ENCODE assay signal across 15 cellular contexts in genomic region chr7:149202831-149203231, GRCh38. TPM values are rescaled to one million over a fixed set of nuclear protein-coding genes. Genes with fewer than 3 reads are reported as not detected.
DNase-seq lines count a peak whose midpoint lies in the region; ATAC-seq and TF ChIP-seq lines count a peak whose summit lies in the region.
"Had no signal": no experiment of that assay in that cellular context is flagged by ENCODE, and none has a peak within 500 bp of the region (broad histone marks: within the 10 kb centered on the region; RNA-seq: fewer than 3 reads in every experiment).

No MANE protein-coding gene starts in this region.

- no peaks in the 10 kb centered on the region for H3K27me3 ChIP-seq in lower lobe of right lung (ENCODE audit: low read depth)
- H3K27me3 ChIP-seq in effector memory CD4-positive, alpha-beta T cell (replicated peaks; ENCODE audit: control insufficient read depth, insufficient read depth, low read length, poor library complexity, severe bottlenecking), result no peaks in the 10 kb centered on the region
- H3K27me3 ChIP-seq: BLaER1, cardiac muscle cell, ovary had no signal

- DNase-seq in stimulated activated CD4-positive, alpha-beta T cell treated with anti-CD3 and anti-CD28 coated beads, Interleukin-4, amount 100 ng/mL, for 24 hours, result peak; percentile 8
- DNase-seq in stimulated activated CD4-positive, alpha-beta T cell treated with anti-CD3 and anti-CD28 coated beads, Interleukin-2, amount 100 ng/mL, for 24 hours, result no peak
- peak; percentile 45 for DNase-seq in activated T-helper 1 cell treated with anti-CD3 and anti-CD28 coated beads, Interleukin-12 subunit alpha, Interleukin-12 subunit beta, Interleukin-2, Interleukin-4 antibody, amounts not matched to agents 30 ng/mL and 10 ng/mL and 1 ng/mL, durations not matched to agents 14 hours and 24 hours and 36 hours (ENCODE audit: low spot score)
- no peak for DNase-seq in lower lobe of right lung
- no peak for DNase-seq in activated gamma-delta T cell (lab: John Stamatoyannopoulos, UW)
- DNase-seq in effector memory CD4-positive, alpha-beta T cell, result no peak
- DNase-seq: DND-41, GOT3, NCI-H2029 treated with DMSO at 0.1 percent for 48 hours, ovary, SHP77 treated with DMSO at 0.1 percent for 48 hours had no signal

- ATAC-seq in lower lobe of right lung (peak; percentile 88 to 94), HG02763 (IDR thresholded peaks at IDR 0.05; ENCODE audit: unreplicated experiment) (no peak), GM18858 (IDR thresholded peaks at IDR 0.05; ENCODE audit: unreplicated experiment) (no peak)

- no peaks in the 10 kb centered on the region for H3K9me3 ChIP-seq in lower lobe of right lung
- no peaks in the 10 kb centered on the region for H3K9me3 ChIP-seq in effector memory CD4-positive, alpha-beta T cell (ENCODE audit: control insufficient read depth, low read length)
- H3K9me3 ChIP-seq: BLaER1, ovary had no signal

- intact Hi-C loops in activated T-helper 1 cell treated with anti-CD3 and anti-CD28 coated beads, Interleukin-12 subunit alpha, Interleukin-12 subunit beta, Interleukin-2, Interleukin-4 antibody, amounts not matched to agents 30 ng/mL and 10 ng/mL and 1 ng/mL, durations not matched to agents 14 hours and 24 hours and 36 hours (cut with micrococcal nuclease), result no loop called here
- intact Hi-C loops in lower lobe of right lung (cut with DNase I), result no loop called here

- peaks cover 91% of the 10 kb centered on the region for H3K36me3 ChIP-seq in lower lobe of right lung
- peaks cover 58% of the 10 kb centered on the region for H3K36me3 ChIP-seq in effector memory CD4-positive, alpha-beta T cell (ENCODE audit: control insufficient read depth, insufficient read depth, low read length)
- H3K36me3 ChIP-seq: ovary had no signal

- no peaks in the 10 kb centered on the region for H3K9me3 Mint-ChIP-seq in activated T-helper 1 cell treated with anti-CD3 and anti-CD28 coated beads, Interleukin-12 subunit alpha, Interleukin-12 subunit beta, Interleukin-2, Interleukin-4 antibody, amounts not matched to agents 30 ng/mL and 10 ng/mL and 1 ng/mL, durations not matched to agents 14 hours and 24 hours and 36 hours

- no peaks in the 10 kb centered on the region for H3K27me3 Mint-ChIP-seq in activated T-helper 1 cell treated with anti-CD3 and anti-CD28 coated beads, Interleukin-12 subunit alpha, Interleukin-12 subunit beta, Interleukin-2, Interleukin-4 antibody, amounts not matched to agents 30 ng/mL and 10 ng/mL and 1 ng/mL, durations not matched to agents 14 hours and 24 hours and 36 hours (ENCODE audit: insufficient read depth)

- peak overlapping the region; percentile 69 for H3K4me3 Mint-ChIP-seq in activated T-helper 1 cell treated with anti-CD3 and anti-CD28 coated beads, Interleukin-12 subunit alpha, Interleukin-12 subunit beta, Interleukin-2, Interleukin-4 antibody, amounts not matched to agents 30 ng/mL and 10 ng/mL and 1 ng/mL, durations not matched to agents 14 hours and 24 hours and 36 hours

- peaks cover 56% of the 10 kb centered on the region for H3K4me1 Mint-ChIP-seq in activated T-helper 1 cell treated with anti-CD3 and anti-CD28 coated beads, Interleukin-12 subunit alpha, Interleukin-12 subunit beta, Interleukin-2, Interleukin-4 antibody, amounts not matched to agents 30 ng/mL and 10 ng/mL and 1 ng/mL, durations not matched to agents 14 hours and 24 hours and 36 hours (ENCODE audit: low read depth)

- H3K4me1 ChIP-seq in lower lobe of right lung, result peaks cover 14% of the 10 kb centered on the region
- no peaks in the 10 kb centered on the region for H3K4me1 ChIP-seq in effector memory CD4-positive, alpha-beta T cell (ENCODE audit: control insufficient read depth, insufficient read depth, low read length, poor library complexity, severe bottlenecking)
- H3K4me1 ChIP-seq: BLaER1 had no signal

- peaks cover 66% of the 10 kb centered on the region for H3K36me3 Mint-ChIP-seq in activated T-helper 1 cell treated with anti-CD3 and anti-CD28 coated beads, Interleukin-12 subunit alpha, Interleukin-12 subunit beta, Interleukin-2, Interleukin-4 antibody, amounts not matched to agents 30 ng/mL and 10 ng/mL and 1 ng/mL, durations not matched to agents 14 hours and 24 hours and 36 hours (ENCODE audit: low read depth)

- H3K27ac ChIP-seq in lower lobe of right lung, result no peak overlapping the region
- H3K27ac ChIP-seq in effector memory CD4-positive, alpha-beta T cell (ENCODE audit: insufficient read depth, low read length, poor library complexity, severe bottlenecking), result no peak overlapping the region
- H3K27ac ChIP-seq: BLaER1, cardiac muscle cell, ovary had no signal

- no peak for TF ChIP-seq CTCF in lower lobe of right lung (IDR thresholded peaks at IDR 0.05)

- peak overlapping the region; percentile 98 for H3K27ac Mint-ChIP-seq in activated T-helper 1 cell treated with anti-CD3 and anti-CD28 coated beads, Interleukin-12 subunit alpha, Interleukin-12 subunit beta, Interleukin-2, Interleukin-4 antibody, amounts not matched to agents 30 ng/mL and 10 ng/mL and 1 ng/mL, durations not matched to agents 14 hours and 24 hours and 36 hours

- H3K4me3 ChIP-seq in lower lobe of right lung, result no peak overlapping the region
- H3K4me3 ChIP-seq in effector memory CD4-positive, alpha-beta T cell (ENCODE audit: insufficient read depth, low read depth, low read length, poor library complexity, severe bottlenecking), result no peak overlapping the region
- H3K4me3 ChIP-seq: BLaER1, cardiac muscle cell, ovary had no signal

RNA-seq across cellular contexts. Expression of gene ZNF282, which starts 7.5 kb away (rescaled TPM):
- total RNA-seq in activated T-helper 1 cell treated with anti-CD3 and anti-CD28 coated beads, Interleukin-12 subunit alpha, Interleukin-12 subunit beta, Interleukin-2, Interleukin-4 antibody, amounts not matched to agents 30 ng/mL and 10 ng/mL and 1 ng/mL, durations not matched to agents 14 hours and 24 hours and 36 hours, result 49.4 and 55.8 TPM in 2 replicates
- total RNA-seq in lower lobe of right lung, result 20.9 TPM

RNA-seq across cellular contexts. Expression of gene ZNF212, which starts 36.6 kb away (rescaled TPM):
- 15.0 and 17.8 TPM in 2 replicates for total RNA-seq in activated T-helper 1 cell treated with anti-CD3 and anti-CD28 coated beads, Interleukin-12 subunit alpha, Interleukin-12 subunit beta, Interleukin-2, Interleukin-4 antibody, amounts not matched to agents 30 ng/mL and 10 ng/mL and 1 ng/mL, durations not matched to agents 14 hours and 24 hours and 36 hours
- total RNA-seq in lower lobe of right lung, result 10.5 TPM

RNA-seq across cellular contexts. Expression of gene ZNF398, which starts 55.6 kb away (rescaled TPM):
- 14.1 and 14.4 TPM in 2 replicates for total RNA-seq in activated T-helper 1 cell treated with anti-CD3 and anti-CD28 coated beads, Interleukin-12 subunit alpha, Interleukin-12 subunit beta, Interleukin-2, Interleukin-4 antibody, amounts not matched to agents 30 ng/mL and 10 ng/mL and 1 ng/mL, durations not matched to agents 14 hours and 24 hours and 36 hours
- 13.2 TPM for total RNA-seq in lower lobe of right lung

RNA-seq across cellular contexts. Expression of gene ZNF783, which starts 59.2 kb away (rescaled TPM):
- 24.1 and 25.6 TPM in 2 replicates for total RNA-seq in activated T-helper 1 cell treated with anti-CD3 and anti-CD28 coated beads, Interleukin-12 subunit alpha, Interleukin-12 subunit beta, Interleukin-2, Interleukin-4 antibody, amounts not matched to agents 30 ng/mL and 10 ng/mL and 1 ng/mL, durations not matched to agents 14 hours and 24 hours and 36 hours
- total RNA-seq in lower lobe of right lung, result 15.1 TPM

Comparison
In these comparisons a context has a peak if more than half of its experiments do, and no peak if none do; other contexts are left out.
1. DNase-seq: peak in stimulated activated CD4-positive, alpha-beta T cell treated with anti-CD3 and anti-CD28 coated beads, Interleukin-4, amount 100 ng/mL, for 24 hours (single experiment) and activated T-helper 1 cell treated with anti-CD3 and anti-CD28 coated beads, Interleukin-12 subunit alpha, Interleukin-12 subunit beta, Interleukin-2, Interleukin-4 antibody, amounts not matched to agents 30 ng/mL and 10 ng/mL and 1 ng/mL, durations not matched to agents 14 hours and 24 hours and 36 hours (single experiment); none in stimulated activated CD4-positive, alpha-beta T cell treated with anti-CD3 and anti-CD28 coated beads, Interleukin-2, amount 100 ng/mL, for 24 hours (0 of 2), lower lobe of right lung (single experiment), activated gamma-delta T cell (single experiment) and effector memory CD4-positive, alpha-beta T cell (0 of 3).
2. ATAC-seq: peak in lower lobe of right lung (2 of 2); none in HG02763 (single experiment) and GM18858 (single experiment).